ENCODE assay signal across 11 cellular contexts in genomic region chr21:44857127-44857892, GRCh38.
"Had no signal": no experiment of that assay in that cellular context is flagged by ENCODE, and none has a peak within 500 bp of the region (broad histone marks: within the 10 kb centered on the region; RNA-seq: fewer than 3 reads in every experiment).

No MANE protein-coding gene starts in this region.

- H3K27me3 ChIP-seq: body of pancreas had no signal

- H3K27ac ChIP-seq: body of pancreas, lower lobe of right lung, prostate gland, SK-N-MC had no signal

- H3K9me3 ChIP-seq: body of pancreas, lower lobe of right lung, prostate gland had no signal

- ATAC-seq: activated CD8-positive, alpha-beta memory T cell treated with anti-CD3 and anti-CD28 coated beads, Interleukin-2, amount 10 ng/mL, durations not matched to agents 7 days and 5 days; body of pancreas; sciatic nerve had no signal

- H3K4me2 ChIP-seq: smooth muscle cell had no signal

- H3K4me3 ChIP-seq: body of pancreas, lower lobe of right lung, prostate gland, SK-N-MC, smooth muscle cell had no signal

- H3K4me1 ChIP-seq: body of pancreas, prostate gland had no signal

- DNase-seq: activated CD4-positive, alpha-beta T cell treated with anti-CD3 and anti-CD28 coated beads, Interleukin-2, amount 50 U/mL, for 48 hours; activated CD8-positive, alpha-beta memory T cell treated with anti-CD3 and anti-CD28 coated beads, Interleukin-2, amount 10 ng/mL, durations not matched to agents 7 days and 5 days; activated naive CD4-positive, alpha-beta T cell treated with Interleukin-2 at 50 U/mL for 16 hours; body of pancreas; central memory CD4-positive, alpha-beta T cell; lower lobe of right lung; stimulated activated CD4-positive, alpha-beta T cell treated with anti-CD3 and anti-CD28 coated beads, Interleukin-4, amount 100 ng/mL, for 1 hour had no signal
